ENCODE assay signal across 1 cellular context in the genomic region with DNA sequence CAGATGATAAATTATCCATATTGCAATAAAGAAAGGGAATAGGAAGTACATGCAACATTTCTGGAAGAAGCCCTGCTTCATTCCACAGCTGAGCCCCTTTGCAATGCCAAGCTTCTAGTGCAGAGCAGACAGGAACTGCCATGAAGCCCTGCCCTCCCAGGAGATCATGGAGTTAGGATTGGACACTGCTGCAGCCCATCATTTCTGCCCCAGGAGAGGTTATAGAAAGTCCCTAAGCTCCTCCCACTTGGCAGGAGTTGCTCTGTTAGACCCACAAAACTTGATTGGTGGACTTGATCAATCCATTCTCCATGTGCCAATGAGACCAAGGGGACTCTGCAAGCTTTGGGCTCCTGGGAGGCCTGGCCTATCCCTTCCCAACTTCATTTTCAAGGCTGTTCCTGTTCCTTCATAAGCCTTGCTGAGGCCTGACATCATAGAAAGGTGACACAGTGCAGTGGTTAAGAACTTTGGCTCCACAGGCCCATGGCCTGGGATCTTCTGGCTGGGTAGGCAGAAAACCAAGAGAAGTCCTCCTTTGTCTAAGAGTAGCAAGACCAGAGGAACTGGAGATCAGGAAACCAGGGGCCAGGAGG.
TF ChIP-seq lines count a peak whose summit lies in the region.

No MANE protein-coding gene starts in this region.

TF ChIP-seq in HCT116, 20 proteins besides CTCF, POLR2A, EP300 and RAD21 (continued from another document):
- TF ChIP-seq, protein P1, sequence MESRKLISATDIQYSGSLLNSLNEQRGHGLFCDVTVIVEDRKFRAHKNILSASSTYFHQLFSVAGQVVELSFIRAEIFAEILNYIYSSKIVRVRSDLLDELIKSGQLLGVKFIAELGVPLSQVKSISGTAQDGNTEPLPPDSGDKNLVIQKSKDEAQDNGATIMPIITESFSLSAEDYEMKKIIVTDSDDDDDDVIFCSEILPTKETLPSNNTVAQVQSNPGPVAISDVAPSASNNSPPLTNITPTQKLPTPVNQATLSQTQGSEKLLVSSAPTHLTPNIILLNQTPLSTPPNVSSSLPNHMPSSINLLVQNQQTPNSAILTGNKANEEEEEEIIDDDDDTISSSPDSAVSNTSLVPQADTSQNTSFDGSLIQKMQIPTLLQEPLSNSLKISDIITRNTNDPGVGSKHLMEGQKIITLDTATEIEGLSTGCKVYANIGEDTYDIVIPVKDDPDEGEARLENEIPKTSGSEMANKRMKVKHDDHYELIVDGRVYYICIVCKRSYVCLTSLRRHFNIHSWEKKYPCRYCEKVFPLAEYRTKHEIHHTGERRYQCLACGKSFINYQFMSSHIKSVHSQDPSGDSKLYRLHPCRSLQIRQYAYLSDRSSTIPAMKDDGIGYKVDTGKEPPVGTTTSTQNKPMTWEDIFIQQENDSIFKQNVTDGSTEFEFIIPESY (IDR thresholded peaks at IDR 0.05; ENCODE audit: extremely low read depth, insufficient replicate concordance, low read length): no peak
- TF ChIP-seq EZH2 (IDR thresholded peaks at IDR 0.05) (no peak), CBX3 (IDR thresholded peaks at IDR 0.05; ENCODE audit: low read depth) (no peak), POLR2AphosphoS5 (IDR thresholded peaks at IDR 0.05; ENCODE audit: low read depth, low read length) (no peak), ZFX (IDR thresholded peaks at IDR 0.05) (no peak)
- TF ChIP-seq, protein P2, sequence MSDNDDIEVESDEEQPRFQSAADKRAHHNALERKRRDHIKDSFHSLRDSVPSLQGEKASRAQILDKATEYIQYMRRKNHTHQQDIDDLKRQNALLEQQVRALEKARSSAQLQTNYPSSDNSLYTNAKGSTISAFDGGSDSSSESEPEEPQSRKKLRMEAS (IDR thresholded peaks at IDR 0.05): no peak
